Comparison of ENCODE assay signal across 13 cellular contexts in genomic region chr13:93172109-93172508, GRCh38. TPM values are rescaled to one million over a fixed set of nuclear protein-coding genes. Genes with fewer than 3 reads are reported as not detected.
DNase-seq lines count a peak whose midpoint lies in the region; ATAC-seq and TF ChIP-seq lines count a peak whose summit lies in the region.
"Had no signal": no experiment of that assay in that cellular context is flagged by ENCODE, and none has a peak within 500 bp of the region (broad histone marks: within the 10 kb centered on the region; RNA-seq: fewer than 3 reads in every experiment).

No MANE protein-coding gene starts in this region.

- 78 to 97% methylated on average over 1 of the region's 1 CpG for WGBS in testis, 2 donors

- intact Hi-C loops in testis (cut with DNase I; ENCODE audit: low total_unique reads): no loop called here

- DNase-seq in DMS53 (lab: John Stamatoyannopoulos, UW) (peak; percentile 9), DMS53 treated with DMSO at 0.1 percent for 48 hours (lab: John Stamatoyannopoulos, UW; ENCODE audit: unreplicated experiment) (no peak), foreskin fibroblast (no peak), testis (peak; percentile 19)
- DNase-seq in stimulated activated CD8-positive, alpha-beta memory T cell treated with anti-CD3 and anti-CD28 coated beads, Interleukin-4, amount 100 ng/mL, for 48 hours: no peak
- DNase-seq in naive thymus-derived CD8-positive, alpha-beta T cell: no peak
- no peak for DNase-seq in stimulated activated CD4-positive, alpha-beta T cell treated with anti-CD3 and anti-CD28 coated beads, Interleukin-4, amount 100 ng/mL, for 4 hours
- DNase-seq: activated naive CD8-positive, alpha-beta T cell treated with anti-CD3 and anti-CD28 coated beads for 36 hours; nucleus accumbens had no signal

- no peaks in the 10 kb centered on the region for H3K4me1 Mint-ChIP-seq in naive thymus-derived CD8-positive, alpha-beta T cell
- H3K4me1 Mint-ChIP-seq: activated naive CD8-positive, alpha-beta T cell treated with anti-CD3 and anti-CD28 coated beads for 36 hours had no signal

- no peaks in the 10 kb centered on the region for H3K27me3 Mint-ChIP-seq in naive thymus-derived CD8-positive, alpha-beta T cell
- H3K27me3 Mint-ChIP-seq: activated naive CD8-positive, alpha-beta T cell treated with anti-CD3 and anti-CD28 coated beads for 36 hours had no signal

- H3K4me3 ChIP-seq in OCI-LY1 (ENCODE audit: low read depth, low read length, poor library complexity, severe bottlenecking) (no peak overlapping the region), foreskin fibroblast (ENCODE audit: low read depth in 1 of 2, low read length in 2 of 2) (no peak overlapping the region), testis (no peak overlapping the region)
- H3K4me3 ChIP-seq: lung, skin epidermis, suprapubic skin had no signal

- H2AFZ ChIP-seq in OCI-LY1 (ENCODE audit: low read length): no peak overlapping the region

- H3K9me3 ChIP-seq in OCI-LY1 (ENCODE audit: low read length) (no peaks in the 10 kb centered on the region), testis (no peaks in the 10 kb centered on the region)
- H3K9me3 ChIP-seq: suprapubic skin had no signal

- POLR2A ChIA-PET in naive thymus-derived CD8-positive, alpha-beta T cell (lab: Charles Lee): no interaction called here

- H3K4me2 ChIP-seq in OCI-LY1 (ENCODE audit: low read length): no peak overlapping the region

- no peaks in the 10 kb centered on the region for H3K27me3 ChIP-seq in OCI-LY1 (ENCODE audit: insufficient read depth, low read length)
- H3K27me3 ChIP-seq in testis: no peaks in the 10 kb centered on the region
- H3K27me3 ChIP-seq: suprapubic skin had no signal

- no peaks in the 10 kb centered on the region for H3K79me2 ChIP-seq in OCI-LY1 (ENCODE audit: insufficient read depth, low read length)

- H3K4me1 ChIP-seq in OCI-LY1 (ENCODE audit: insufficient read depth, low read length, severe bottlenecking): no peaks in the 10 kb centered on the region
- no peaks in the 10 kb centered on the region for H3K4me1 ChIP-seq in testis
- H3K4me1 ChIP-seq: suprapubic skin had no signal

- H3K27ac Mint-ChIP-seq in naive thymus-derived CD8-positive, alpha-beta T cell: no peak overlapping the region
- H3K27ac Mint-ChIP-seq: activated naive CD8-positive, alpha-beta T cell treated with anti-CD3 and anti-CD28 coated beads for 36 hours had no signal

- no peaks in the 10 kb centered on the region for H4K20me1 ChIP-seq in OCI-LY1 (ENCODE audit: insufficient read depth, low read length)

- H3K27ac ChIP-seq in OCI-LY1 (ENCODE audit: low read depth, low read length, poor library complexity, severe bottlenecking) (no peak overlapping the region), testis (no peak overlapping the region)
- H3K27ac ChIP-seq: skin epidermis, suprapubic skin had no signal

- no peak for TF ChIP-seq POLR2A in testis (IDR thresholded peaks at IDR 0.05)

- no peaks in the 10 kb centered on the region for H3F3A ChIP-seq in OCI-LY1 (ENCODE audit: insufficient read depth, low read length)

- TF ChIP-seq CTCF in OCI-LY1 (IDR thresholded peaks at IDR 0.05; ENCODE audit: low read length) (peak; percentile 45; the same call in 1 of the 2 replicates), foreskin fibroblast (IDR thresholded peaks at IDR 0.05; ENCODE audit: low read depth, low read length) (peak; percentile 12), testis (IDR thresholded peaks at IDR 0.05) (peak in 1 of 3 experiments; percentile 26)

- peaks cover 0 to 17% (median 7%) of the 10 kb centered on the region in 9 donors for H3K9me3 Mint-ChIP-seq in naive thymus-derived CD8-positive, alpha-beta T cell

- H3K9me2 ChIP-seq in OCI-LY1 (ENCODE audit: low read depth, low read length): no peaks in the 10 kb centered on the region

- no peaks in the 10 kb centered on the region for H3K36me3 Mint-ChIP-seq in naive thymus-derived CD8-positive, alpha-beta T cell
- H3K36me3 Mint-ChIP-seq: activated naive CD8-positive, alpha-beta T cell treated with anti-CD3 and anti-CD28 coated beads for 36 hours had no signal

- H3K36me3 ChIP-seq in OCI-LY1 (ENCODE audit: insufficient read depth, low read length) (no peaks in the 10 kb centered on the region), testis (ENCODE audit: low read depth, missing control alignments) (no peaks in the 10 kb centered on the region)
- H3K36me3 ChIP-seq: suprapubic skin had no signal

- ATAC-seq in naive thymus-derived CD8-positive, alpha-beta T cell: no peak

- H3K4me3 Mint-ChIP-seq in naive thymus-derived CD8-positive, alpha-beta T cell: no peak overlapping the region
- H3K4me3 Mint-ChIP-seq: activated naive CD8-positive, alpha-beta T cell treated with anti-CD3 and anti-CD28 coated beads for 36 hours had no signal

- H3K9ac ChIP-seq in OCI-LY1 (ENCODE audit: low read length): no peak overlapping the region

RNA-seq across cellular contexts. Expression of gene GPC6, which starts 54.5 kb away (rescaled TPM):
- 1 to 10 TPM; 2.2 to 4.3 TPM for total RNA-seq in testis
- 6.9 TPM for polyA plus RNA-seq in testis (ENCODE audit: insufficient read depth, low read depth, low replicate concordance)
- not detected for total RNA-seq in naive thymus-derived CD8-positive, alpha-beta T cell
- polyA plus RNA-seq in naive thymus-derived CD8-positive, alpha-beta T cell: not detected
- total RNA-seq: activated naive CD8-positive, alpha-beta T cell treated with anti-CD3 and anti-CD28 coated beads for 36 hours had no signal

Comparison
In these comparisons a context has a peak if more than half of its experiments do, and no peak if none do; other contexts are left out.
1. DNase-seq: peak in DMS53 (single experiment) and testis (single experiment); none in DMS53 treated with DMSO at 0.1 percent for 48 hours (single experiment), foreskin fibroblast (0 of 2), stimulated activated CD8-positive, alpha-beta memory T cell treated with anti-CD3 and anti-CD28 coated beads, Interleukin-4, amount 100 ng/mL, for 48 hours (single experiment), naive thymus-derived CD8-positive, alpha-beta T cell (0 of 10) and stimulated activated CD4-positive, alpha-beta T cell treated with anti-CD3 and anti-CD28 coated beads, Interleukin-4, amount 100 ng/mL, for 4 hours (0 of 2).